Comparison of ENCODE assay signal across 1 cellular context in genomic region chr1:244395965-244396364, GRCh38.
TF ChIP-seq lines count a peak whose summit lies in the region.

No MANE protein-coding gene starts in this region.

TF ChIP-seq in GM23338, 12 proteins besides CTCF, POLR2A, EP300 and RAD21 (continued from another document):
- TF ChIP-seq ZNF462 (CRISPR knock-in tag; IDR thresholded peaks at IDR 0.05) (no peak), EZH2phosphoT487 (IDR thresholded peaks at IDR 0.05; ENCODE audit: unreplicated experiment) (no peak), EZH2 (IDR thresholded peaks at IDR 0.05; ENCODE audit: low read depth, unreplicated experiment) (no peak)
TF ChIP-seq in GM23338: peak in this region for 0.
